In genomic region chr11:965206-965775, GRCh38 we compare ENCODE assay signal across 1 cellular context.
TF ChIP-seq lines count a peak whose summit lies in the region.

No MANE protein-coding gene starts in this region.

TF ChIP-seq in H1, 55 proteins besides CTCF, POLR2A, EP300 and RAD21:
- TF ChIP-seq SAP30 (IDR thresholded peaks at IDR 0.05; ENCODE audit: insufficient read depth, insufficient replicate concordance, low read length) (no peak), SIN3A (conservative IDR thresholded peaks at IDR 0.05 in 1 of 2, IDR thresholded peaks at IDR 0.05 in 1 of 2; ENCODE audit: low read depth in 1 of 2, low read length in 2 of 2) (no peak), SUZ12 (IDR thresholded peaks at IDR 0.05; ENCODE audit: low read length) (no peak), E2F6 (IDR thresholded peaks at IDR 0.05) (peak; percentile 62; the same call in 1 of the 2 replicates)
